25 cellular contexts compared by ENCODE assay signal in genomic region chr17:40949406-40949805, GRCh38. TPM values are rescaled to one million over a fixed set of nuclear protein-coding genes. Genes with fewer than 3 reads are reported as not detected.
DNase-seq lines count a peak whose midpoint lies in the region; TF ChIP-seq lines count a peak whose summit lies in the region.
"Had no signal": no experiment of that assay in that cellular context is flagged by ENCODE, and none has a peak within 500 bp of the region (broad histone marks: within the 10 kb centered on the region; RNA-seq: fewer than 3 reads in every experiment).

No MANE protein-coding gene starts in this region.

- H3K27ac ChIP-seq in fibroblast of lung (ENCODE audit: insufficient read depth, low read length) = no peak overlapping the region
- H3K27ac ChIP-seq: GM23248, pancreas, upper lobe of left lung had no signal

- H3K4me2 ChIP-seq in fibroblast of lung (ENCODE audit: extremely low read depth, insufficient read depth, low read length) = peak overlapping the region; percentile 39

- H3K4me1 Mint-ChIP-seq in progenitor cell of endocrine pancreas (ENCODE audit: low read depth) (peaks cover 22% of the 10 kb centered on the region), chondrocyte (ENCODE audit: low read depth) (peaks cover 12% of the 10 kb centered on the region)
- H3K4me1 Mint-ChIP-seq: T-helper 17 cell had no signal

- no peak overlapping the region for H3K4me3 Mint-ChIP-seq in progenitor cell of endocrine pancreas (ENCODE audit: low read depth)
- H3K4me3 Mint-ChIP-seq in chondrocyte (ENCODE audit: unreplicated experiment) = no peak overlapping the region
- H3K4me3 Mint-ChIP-seq: T-helper 17 cell had no signal

- peaks cover 11% of the 10 kb centered on the region for H3K4me1 ChIP-seq in fibroblast of lung (ENCODE audit: control insufficient read depth, extremely low read depth, insufficient read depth, low read length)
- H3K4me1 ChIP-seq: pancreas, upper lobe of left lung had no signal

- no peak overlapping the region for H3K9ac ChIP-seq in fibroblast of lung (ENCODE audit: insufficient read depth, low read length)
- H3K9ac ChIP-seq: GM23248 had no signal

- H3K27ac Mint-ChIP-seq in progenitor cell of endocrine pancreas (peak overlapping the region; percentile 77), chondrocyte (ENCODE audit: unreplicated experiment) (no peak overlapping the region)
- H3K27ac Mint-ChIP-seq: T-helper 17 cell had no signal

- H3K79me2 ChIP-seq in fibroblast of lung (ENCODE audit: control insufficient read depth, insufficient read depth, low read length) = no peaks in the 10 kb centered on the region

- H3K36me3 Mint-ChIP-seq in progenitor cell of endocrine pancreas (ENCODE audit: insufficient read depth) (no peaks in the 10 kb centered on the region), chondrocyte (ENCODE audit: low read depth) (no peaks in the 10 kb centered on the region)

- H3K9me3 ChIP-seq in fibroblast of lung (ENCODE audit: control insufficient read depth, insufficient read depth, low read depth, low read length) = no peaks in the 10 kb centered on the region
- H3K9me3 ChIP-seq: pancreas, upper lobe of left lung had no signal

- H3K27me3 ChIP-seq in fibroblast of lung (ENCODE audit: control insufficient read depth, insufficient read depth, low read length) = no peaks in the 10 kb centered on the region
- H3K27me3 ChIP-seq: upper lobe of left lung had no signal

- TF ChIP-seq CTCF in fibroblast of lung (conservative IDR thresholded peaks at IDR 0.05 in 1 of 2, IDR thresholded peaks at IDR 0.05 in 1 of 2; ENCODE audit: low read depth in 1 of 2, low read length in 2 of 2) (no peak), progenitor cell of endocrine pancreas (IDR thresholded peaks at IDR 0.05; ENCODE audit: unreplicated experiment) (no peak), chondrocyte (IDR thresholded peaks at IDR 0.05) (no peak)

- H4K20me1 ChIP-seq in fibroblast of lung (ENCODE audit: control insufficient read depth, extremely low read depth, insufficient read depth, low read length) = no peaks in the 10 kb centered on the region

- H2AFZ ChIP-seq in fibroblast of lung (ENCODE audit: low read length) = peak overlapping the region; percentile 73
- H2AFZ ChIP-seq: GM23248 had no signal

- DNase-seq in DMS53 (lab: John Stamatoyannopoulos, UW) (peak; percentile 13), DMS53 treated with DMSO at 0.1 percent for 48 hours (lab: John Stamatoyannopoulos, UW; ENCODE audit: unreplicated experiment) (no peak), NCI-H146 treated with DMSO at 0.1 percent for 48 hours (lab: John Stamatoyannopoulos, UW; ENCODE audit: unreplicated experiment) (peak; percentile 63), fibroblast of lung (ENCODE audit: low read depth in 2 of 2) (no peak), progenitor cell of endocrine pancreas (ENCODE audit: low spot score, unreplicated experiment) (no peak), chondrocyte (ENCODE audit: low spot score) (no peak), mesenteric fat pad (ENCODE audit: low spot score) (no peak), NCI-H2196 (lab: John Stamatoyannopoulos, UW; ENCODE audit: unreplicated experiment) (no peak)
- DNase-seq: 8988T; C1 segment of cervical spinal cord; caudate nucleus; effector memory CD4-positive, alpha-beta T cell; GM23248; hypothalamus; Karpas-422; NCI-H1694 treated with DMSO at 0.1 percent for 48 hours; NK-92 treated with Interleukin-12 subunit alpha and Interleukin-12 subunit beta, amount 100 ng/mL, for 24 hours; pancreas; stimulated activated CD4-positive, alpha-beta T cell treated with anti-CD3 and anti-CD28 coated beads, Interleukin-12 subunit alpha, Interleukin-12 subunit beta, amount 100 ng/mL, for 4 hours; stimulated activated naive CD4-positive, alpha-beta T cell treated with Interleukin-2 at 50 U/mL for 16 hours; T-helper 17 cell; upper lobe of left lung had no signal

- H3K9me3 Mint-ChIP-seq in progenitor cell of endocrine pancreas (ENCODE audit: low read depth) (no peaks in the 10 kb centered on the region), chondrocyte (ENCODE audit: low read depth) (no peaks in the 10 kb centered on the region)

- H3K4me3 ChIP-seq in fibroblast of lung (replicated peaks in 1 of 4; ENCODE audit: control extremely low read depth in 1 of 4, insufficient read depth in 1 of 4, low read depth in 3 of 4, low read length in 4 of 4) = no peak overlapping the region
- H3K4me3 ChIP-seq: GM12878, GM23248, pancreas, upper lobe of left lung had no signal

- no peaks in the 10 kb centered on the region for H3K36me3 ChIP-seq in fibroblast of lung (ENCODE audit: control insufficient read depth, insufficient read depth, low read length)
- H3K36me3 ChIP-seq: pancreas, upper lobe of left lung had no signal

- H3K27me3 Mint-ChIP-seq in progenitor cell of endocrine pancreas (no peaks in the 10 kb centered on the region), chondrocyte (ENCODE audit: low read depth) (peaks cover 10% of the 10 kb centered on the region)

RNA-seq across cellular contexts. Expression of gene KRT23, which starts 12.0 kb away (rescaled TPM):
- not detected in 2 replicates for total RNA-seq in fibroblast of lung
- 0.11 and 0.17 TPM in 2 replicates for polyA plus RNA-seq in fibroblast of lung
- 0.07 TPM in 1 of 2 replicates, not detected in the other for polyA plus RNA-seq in fibroblast of lung (2012)
- polyA minus RNA-seq in fibroblast of lung (ENCODE audit: low replicate concordance) = not detected in 2 replicates
- 2.1 and 3.8 TPM in 2 replicates for total RNA-seq in progenitor cell of endocrine pancreas
- total RNA-seq in chondrocyte = not detected in 3 replicates
- 0.80 TPM for total RNA-seq in mesenteric fat pad
- total RNA-seq: G401, GM12878, GM23248, T-helper 17 cell had no signal
- polyA plus RNA-seq: GM12878, GM23248 had no signal

RNA-seq across cellular contexts. Expression of gene KRT39, which starts 17.3 kb away (rescaled TPM):
- 0.26 and 0.33 TPM in 2 replicates for total RNA-seq in fibroblast of lung
- 0.19 and 0.22 TPM in 2 replicates for polyA plus RNA-seq in fibroblast of lung
- 0.16 and 0.19 TPM in 2 replicates for polyA plus RNA-seq in fibroblast of lung (2012)
- polyA minus RNA-seq in fibroblast of lung (ENCODE audit: low replicate concordance) = not detected in 2 replicates
- not detected in 2 replicates for total RNA-seq in progenitor cell of endocrine pancreas
- total RNA-seq in chondrocyte = not detected in 3 replicates
- total RNA-seq in mesenteric fat pad = not detected
- total RNA-seq: G401, GM12878, GM23248, pancreas, T-helper 17 cell, upper lobe of left lung had no signal
- polyA plus RNA-seq: GM12878, GM23248, pancreas had no signal

RNA-seq across cellular contexts. Expression of gene KRT40, which starts 34.7 kb away (rescaled TPM):
- total RNA-seq in fibroblast of lung (not detected in 2 replicates), progenitor cell of endocrine pancreas (0.13 TPM in 1 of 2 replicates, not detected in the other), chondrocyte (not detected in 3 replicates), mesenteric fat pad (not detected)
- 0.03 and 0.05 TPM in 2 replicates for polyA plus RNA-seq in fibroblast of lung
- not detected in 2 replicates for polyA plus RNA-seq in fibroblast of lung (2012)
- not detected in 2 replicates for polyA minus RNA-seq in fibroblast of lung (ENCODE audit: low replicate concordance)
- total RNA-seq: G401, GM12878, GM23248, T-helper 17 cell had no signal
- polyA plus RNA-seq: GM12878, GM23248 had no signal

RNA-seq across cellular contexts. Expression of gene KRTAP3-3, which starts 44.6 kb away (rescaled TPM):
- not detected in 2 replicates for total RNA-seq in fibroblast of lung
- polyA plus RNA-seq in fibroblast of lung = not detected in 2 replicates
- not detected in 2 replicates for polyA plus RNA-seq in fibroblast of lung (2012)
- polyA minus RNA-seq in fibroblast of lung (ENCODE audit: low replicate concordance) = not detected in 2 replicates
- total RNA-seq in progenitor cell of endocrine pancreas = not detected in 2 replicates
- not detected in 3 replicates for total RNA-seq in chondrocyte
- not detected for total RNA-seq in mesenteric fat pad
- total RNA-seq: G401, GM12878, GM23248, pancreas, T-helper 17 cell, upper lobe of left lung had no signal
- polyA plus RNA-seq: adipose tissue, GM12878, GM23248 had no signal

RNA-seq across cellular contexts. Expression of gene KRTAP3-2, which starts 50.3 kb away (rescaled TPM):
- total RNA-seq in fibroblast of lung (not detected in 2 replicates), progenitor cell of endocrine pancreas (not detected in 2 replicates), chondrocyte (not detected in 3 replicates), mesenteric fat pad (not detected)
- polyA plus RNA-seq in fibroblast of lung = not detected in 2 replicates
- polyA plus RNA-seq in fibroblast of lung (2012) = not detected in 2 replicates
- not detected in 2 replicates for polyA minus RNA-seq in fibroblast of lung (ENCODE audit: low replicate concordance)
- total RNA-seq: G401, GM12878, GM23248, pancreas, T-helper 17 cell, upper lobe of left lung had no signal
- polyA plus RNA-seq: adipose tissue, GM12878, GM23248, pancreas had no signal

Comparison
In these comparisons a context has a peak if more than half of its experiments do, and no peak if none do; other contexts are left out.
1. DNase-seq: peak in DMS53 (single experiment) and NCI-H146 treated with DMSO at 0.1 percent for 48 hours (single experiment); none in DMS53 treated with DMSO at 0.1 percent for 48 hours (single experiment), fibroblast of lung (0 of 2), progenitor cell of endocrine pancreas (single experiment), chondrocyte (single experiment), mesenteric fat pad (single experiment) and NCI-H2196 (single experiment).